In genomic region chr2:238388794-238389193, GRCh38 we compare ENCODE assay signal across 16 cellular contexts.
"Had no signal": no experiment of that assay in that cellular context is flagged by ENCODE, and none has a peak within 500 bp of the region (broad histone marks: within the 10 kb centered on the region; RNA-seq: fewer than 3 reads in every experiment).

No MANE protein-coding gene starts in this region.

- H3K27ac ChIP-seq: brain microvascular endothelial cell, neutrophil, testis had no signal

- ATAC-seq: activated CD8-positive, alpha-beta memory T cell treated with anti-CD3 and anti-CD28 coated beads, Interleukin-2, amount 10 ng/mL, durations not matched to agents 7 days and 5 days; activated naive CD4-positive, alpha-beta T cell treated with anti-CD3 and anti-CD28 coated beads, Interleukin-2, amount 50 U/mL, for 72 hours; activated T-cell treated with anti-CD3 and anti-CD28 coated beads, Interleukin-2, amount 50 U/mL, for 4 hours; naive thymus-derived CD4-positive, alpha-beta T cell; stimulated activated naive CD8-positive, alpha-beta T cell treated with anti-CD3 and anti-CD28 coated beads, Interleukin-15, Interleukin-2, amounts not matched to agents 100 U/mL and 50 U/mL, for 24 hours had no signal

- H3K4me3 ChIP-seq: testis had no signal

- H3K36me3 ChIP-seq: brain microvascular endothelial cell, neutrophil had no signal

- DNase-seq: activated CD4-positive, alpha-beta T cell treated with anti-CD3 and anti-CD28 coated beads, Interleukin-2, amount 50 U/mL, for 48 hours; activated CD4-positive, CD25-positive, alpha-beta regulatory T cell treated with anti-CD3 and anti-CD28 coated beads, Interleukin-2, amount 50 U/mL, for 72 hours; activated CD8-positive, alpha-beta memory T cell treated with anti-CD3 and anti-CD28 coated beads, Interleukin-2, amount 10 ng/mL, durations not matched to agents 7 days and 5 days; activated effector memory CD4-positive, alpha-beta T cell treated with anti-CD3 and anti-CD28 coated beads, Interleukin-2, amount 50 U/mL, for 16 hours; activated T-cell treated with anti-CD3 and anti-CD28 coated beads, Interleukin-2, amount 50 U/mL, for 4 hours; amygdala; brain microvascular endothelial cell; cerebellar nuclear complex; hippocampal formation; naive thymus-derived CD4-positive, alpha-beta T cell; stimulated activated CD4-positive, alpha-beta T cell treated with anti-CD3 and anti-CD28 coated beads, Interleukin-4, amount 100 ng/mL, for 1 hour; stimulated activated CD8-positive, alpha-beta memory T cell treated with anti-CD3 and anti-CD28 coated beads, Interleukin-4, amount 100 ng/mL, for 48 hours; stimulated activated naive CD8-positive, alpha-beta T cell treated with anti-CD3 and anti-CD28 coated beads, Interleukin-15, Interleukin-2, amounts not matched to agents 100 U/mL and 50 U/mL, for 24 hours; testis had no signal

- H3K9me3 ChIP-seq: neutrophil, testis had no signal

- H3K4me1 ChIP-seq: testis had no signal

- H3K27me3 ChIP-seq: brain microvascular endothelial cell, neutrophil, testis had no signal
